ENCODE assay signal across 30 cellular contexts in the genomic region with DNA sequence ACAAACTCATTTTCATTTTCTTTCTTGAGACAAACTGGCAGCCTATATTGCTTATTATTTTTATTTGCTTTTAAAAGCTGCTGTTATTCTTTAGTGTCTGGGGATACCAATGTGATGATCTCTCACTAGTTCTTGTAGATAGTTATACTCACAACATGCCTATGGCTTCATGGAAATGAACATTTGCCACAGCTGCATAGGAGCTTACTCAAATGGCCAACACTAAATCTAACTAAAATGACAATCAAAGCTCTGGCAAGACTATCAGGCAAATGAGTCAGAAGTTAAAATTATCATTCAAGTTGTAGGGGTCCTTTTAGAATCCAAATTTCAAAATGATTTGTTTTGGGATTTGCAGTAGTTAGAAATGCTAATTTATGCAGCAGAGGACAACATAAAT.
"Had no signal": no experiment of that assay in that cellular context is flagged by ENCODE, and none has a peak within 500 bp of the region (broad histone marks: within the 10 kb centered on the region; RNA-seq: fewer than 3 reads in every experiment).

No MANE protein-coding gene starts in this region.

- H3K27ac ChIP-seq: neutrophil, pancreas, prostate gland, right lobe of liver, sigmoid colon, skin epidermis, spleen, suprapubic skin, testis, tibial nerve, upper lobe of left lung, vagina had no signal

- H3K27ac Mint-ChIP-seq: natural killer cell; nephron progenitor cell; stimulated activated memory B cell treated with anti-CD40 and anti-IgM and Interleukin-4, amounts not matched to agents 10 μg/mL and 1 μg/mL and 100 μg/mL, for 72 hours; stimulated activated naive CD8-positive, alpha-beta T cell treated with anti-CD3 and anti-CD28 coated beads, Interleukin-15, amount 100 ng/mL, for 72 hours had no signal

- H3K4me3 Mint-ChIP-seq: naive thymus-derived CD4-positive, alpha-beta T cell; natural killer cell; nephron progenitor cell; neural crest cell; stimulated activated memory B cell treated with anti-CD40 and anti-IgM and Interleukin-4, amounts not matched to agents 10 μg/mL and 1 μg/mL and 100 μg/mL, for 72 hours; stimulated activated naive CD8-positive, alpha-beta T cell treated with anti-CD3 and anti-CD28 coated beads, Interleukin-15, amount 100 ng/mL, for 72 hours had no signal

- H3K9me3 ChIP-seq: neutrophil, pancreas, prostate gland, right lobe of liver, sigmoid colon, spleen, suprapubic skin, testis, tibial nerve, upper lobe of left lung, vagina had no signal

- DNase-seq: naive thymus-derived CD4-positive, alpha-beta T cell; natural killer cell; nephron progenitor cell; nucleus accumbens; pancreas; right cardiac atrium; right lobe of liver; sigmoid colon; spleen; stimulated activated CD4-positive, alpha-beta T cell treated with anti-CD3 and anti-CD28 coated beads, Interleukin-12 subunit alpha, Interleukin-12 subunit beta, amount 100 ng/mL, for 4 hours; stimulated activated CD4-positive, alpha-beta T cell treated with anti-CD3 and anti-CD28 coated beads, Interleukin-1b, Interleukin-23, amount 100 ng/mL, for 48 hours; stimulated activated CD4-positive, alpha-beta T cell treated with anti-CD3 and anti-CD28 coated beads, Interleukin-4, amount 100 ng/mL, for 1 hour; stimulated activated CD4-positive, alpha-beta T cell treated with anti-CD3 and anti-CD28 coated beads, Interleukin-4, amount 100 ng/mL, for 4 hours; stimulated activated CD8-positive, alpha-beta memory T cell treated with anti-CD3 and anti-CD28 coated beads, Interleukin-4, amount 100 ng/mL, for 48 hours; stimulated activated naive CD4-positive, alpha-beta T cell; stimulated activated naive CD8-positive, alpha-beta T cell treated with anti-CD3 and anti-CD28 coated beads, Interleukin-15, amount 100 ng/mL, for 72 hours; stimulated activated naive CD8-positive, alpha-beta T cell treated with anti-CD3 and anti-CD28 coated beads, Interleukin-15, Interleukin-2, amounts not matched to agents 100 U/mL and 50 U/mL, for 24 hours; substantia nigra; testis; trophoblast cell; upper lobe of left lung had no signal

- H3K36me3 Mint-ChIP-seq: natural killer cell had no signal

- H3K4me2 ChIP-seq: smooth muscle cell had no signal

- H3K4me1 Mint-ChIP-seq: natural killer cell; nephron progenitor cell; neural crest cell; stimulated activated memory B cell treated with anti-CD40 and anti-IgM and Interleukin-4, amounts not matched to agents 10 μg/mL and 1 μg/mL and 100 μg/mL, for 72 hours; stimulated activated naive CD8-positive, alpha-beta T cell treated with anti-CD3 and anti-CD28 coated beads, Interleukin-15, amount 100 ng/mL, for 72 hours had no signal

- H3K4me1 ChIP-seq: pancreas, prostate gland, right lobe of liver, spleen, suprapubic skin, testis, tibial nerve, upper lobe of left lung, vagina had no signal

- H3K27me3 Mint-ChIP-seq: naive thymus-derived CD4-positive, alpha-beta T cell; stimulated activated memory B cell treated with anti-CD40 and anti-IgM and Interleukin-4, amounts not matched to agents 10 μg/mL and 1 μg/mL and 100 μg/mL, for 72 hours; stimulated activated naive CD8-positive, alpha-beta T cell treated with anti-CD3 and anti-CD28 coated beads, Interleukin-15, amount 100 ng/mL, for 72 hours had no signal

- H3K27me3 ChIP-seq: neutrophil, pancreas, right lobe of liver, sigmoid colon, spleen, suprapubic skin, testis, tibial nerve, upper lobe of left lung, vagina had no signal

- ATAC-seq: naive thymus-derived CD4-positive, alpha-beta T cell; natural killer cell; pancreas; right cardiac atrium; right lobe of liver; stimulated activated memory B cell treated with anti-CD40 and anti-IgM and Interleukin-4, amounts not matched to agents 10 μg/mL and 1 μg/mL and 100 μg/mL, for 72 hours; stimulated activated naive CD8-positive, alpha-beta T cell treated with anti-CD3 and anti-CD28 coated beads, Interleukin-15, amount 100 ng/mL, for 72 hours; stimulated activated naive CD8-positive, alpha-beta T cell treated with anti-CD3 and anti-CD28 coated beads, Interleukin-15, Interleukin-2, amounts not matched to agents 100 U/mL and 50 U/mL, for 24 hours had no signal

- H3K36me3 ChIP-seq: neutrophil, pancreas, prostate gland, right lobe of liver, sigmoid colon, suprapubic skin, upper lobe of left lung, vagina had no signal

- H3K4me3 ChIP-seq: pancreas, prostate gland, right lobe of liver, sigmoid colon, skin epidermis, smooth muscle cell, spleen, suprapubic skin, testis, tibial nerve, upper lobe of left lung, vagina had no signal
